17 cellular contexts compared by ENCODE assay signal in the genomic region with DNA sequence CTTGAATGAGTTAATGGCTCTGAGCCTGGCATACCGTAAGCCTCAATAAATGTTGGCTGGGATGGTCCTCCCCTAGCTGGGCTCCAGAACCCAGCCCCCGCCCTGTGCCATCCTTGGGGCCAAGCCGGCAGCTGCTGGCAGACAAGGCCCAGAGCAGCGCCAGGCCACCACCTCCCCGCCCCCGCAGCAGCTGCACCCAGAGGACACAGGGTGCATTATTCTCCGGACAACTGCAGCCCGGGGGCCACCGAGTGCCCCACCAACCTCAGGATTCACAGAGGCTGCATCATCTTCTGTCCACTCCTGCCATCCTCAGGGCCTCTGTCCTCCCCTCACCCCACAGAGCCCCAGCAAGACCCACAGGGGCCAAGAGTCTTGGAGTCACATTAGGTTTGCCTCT.
DNase-seq lines count a peak whose midpoint lies in the region; ATAC-seq and TF ChIP-seq lines count a peak whose summit lies in the region.
"Had no signal": no experiment of that assay in that cellular context is flagged by ENCODE, and none has a peak within 500 bp of the region (broad histone marks: within the 10 kb centered on the region; RNA-seq: fewer than 3 reads in every experiment).

No MANE protein-coding gene starts in this region.

- H4K20me1 ChIP-seq in neural progenitor cell (ENCODE audit: low read depth) (peaks cover 9% of the 10 kb centered on the region), GM23338 (replicated peaks; ENCODE audit: insufficient read depth) (peaks cover 4% of the 10 kb centered on the region; the same call in 1 of the 2 replicates)

- TF ChIP-seq EP300 in esophagus muscularis mucosa (IDR thresholded peaks at IDR 0.05), result no peak

- H3K36me3 Mint-ChIP-seq in neural progenitor cell, result peaks cover 62% of the 10 kb centered on the region
- H3K36me3 Mint-ChIP-seq in GM23338 (ENCODE audit: low read depth), result peaks cover 91% of the 10 kb centered on the region

- no peak overlapping the region for H3K4me3 ChIP-seq in esophagus muscularis mucosa
- H3K4me3 ChIP-seq in gastrocnemius medialis, result no peak overlapping the region
- no peak overlapping the region for H3K4me3 ChIP-seq in neural progenitor cell
- H3K4me3 ChIP-seq in GM23338, result no peak overlapping the region

- H3K4me1 ChIP-seq in esophagus muscularis mucosa (peaks cover 20 to 48% (median 30%) of the 10 kb centered on the region in 4 donors), gastrocnemius medialis (peaks cover 16 to 20% of the 10 kb centered on the region in 2 donors), neural progenitor cell (peaks cover 8% of the 10 kb centered on the region), GM23338 (ENCODE audit: insufficient read depth) (no peaks in the 10 kb centered on the region)

- no peaks in the 10 kb centered on the region for H3K27me3 ChIP-seq in esophagus muscularis mucosa
- no peaks in the 10 kb centered on the region for H3K27me3 ChIP-seq in gastrocnemius medialis
- no peaks in the 10 kb centered on the region for H3K27me3 ChIP-seq in neural progenitor cell
- H3K27me3 ChIP-seq in GM23338 (ENCODE audit: insufficient read depth), result no peaks in the 10 kb centered on the region
- H3K27me3 ChIP-seq: brain microvascular endothelial cell had no signal

- H3K9ac ChIP-seq in neural progenitor cell, result no peak overlapping the region

- H3F3A ChIP-seq in neural progenitor cell (ENCODE audit: low read depth) (no peaks in the 10 kb centered on the region), GM23338 (replicated peaks; ENCODE audit: low read depth) (no peaks in the 10 kb centered on the region)

- peak; percentile 22 for DNase-seq in NCI-H2196 treated with DMSO at 0.1 percent for 48 hours (lab: John Stamatoyannopoulos, UW; ENCODE audit: unreplicated experiment)
- DNase-seq in esophagus muscularis mucosa (ENCODE audit: extremely low spot score), result no peak
- DNase-seq in left lobe of liver (ENCODE audit: low spot score), result no peak
- DNase-seq in gastrocnemius medialis, result peak in 1 of 2 donors; percentile 61
- DNase-seq in neural progenitor cell (ENCODE audit: low spot score), result no peak
- no peak for DNase-seq in GM23338 (ENCODE audit: low spot score)
- no peak for DNase-seq in NCI-H774 (lab: John Stamatoyannopoulos, UW)
- DNase-seq in NCI-H1105 treated with DMSO at 0.1 percent for 48 hours (lab: John Stamatoyannopoulos, UW), result no peak
- DNase-seq: activated B cell treated with CpG ODN at 0.5 μM for 24 hours; activated naive CD4-positive, alpha-beta T cell treated with anti-CD3 and anti-CD28 coated beads, Interleukin-2, amount 10 ng/mL, durations not matched to agents 7 days and 5 days; AML-193; brain microvascular endothelial cell; effector CD4-positive, alpha-beta T cell; HCEC 1CT; NCI-H2107; T-helper 1 cell had no signal

- H3K4me1 Mint-ChIP-seq in neural progenitor cell (peaks cover 9% of the 10 kb centered on the region), GM23338 (peaks cover 10% of the 10 kb centered on the region)

- H3K4me2 ChIP-seq in neural progenitor cell (no peak overlapping the region), GM23338 (no peak overlapping the region)

- intact Hi-C loops in esophagus muscularis mucosa (cut with DNase I) (no loop called here), gastrocnemius medialis (cut with DNase I; ENCODE audit: low total_unique reads) (no loop called here)

- peaks cover 21% of the 10 kb centered on the region for H3K79me2 ChIP-seq in neural progenitor cell (ENCODE audit: low read depth)
- H3K79me2 ChIP-seq in GM23338 (replicated peaks; ENCODE audit: insufficient read depth), result peaks cover 26% of the 10 kb centered on the region

- TF ChIP-seq CTCF in esophagus muscularis mucosa (IDR thresholded peaks at IDR 0.05) (no peak), gastrocnemius medialis (IDR thresholded peaks at IDR 0.05 in 4 of 5, conservative IDR thresholded peaks at IDR 0.05 in 1 of 5) (no peak), neural progenitor cell (IDR thresholded peaks at IDR 0.05) (no peak), GM23338 (conservative IDR thresholded peaks at IDR 0.05; ENCODE audit: low read depth in 2 of 2) (no peak)

- WGBS in esophagus muscularis mucosa, result 74% methylated on average over 6 of the region's 9 CpGs

- H3K27me3 Mint-ChIP-seq in neural progenitor cell (ENCODE audit: insufficient read depth, low read depth), result peaks cover 2% of the 10 kb centered on the region
- peaks cover 20% of the 10 kb centered on the region for H3K27me3 Mint-ChIP-seq in GM23338 (ENCODE audit: insufficient read depth, low read depth, poor library complexity)
- H3K27me3 Mint-ChIP-seq: activated B cell treated with CpG ODN at 0.5 μM for 24 hours; activated naive CD4-positive, alpha-beta T cell treated with anti-CD3 and anti-CD28 coated beads, Interleukin-2, amount 10 ng/mL, durations not matched to agents 7 days and 5 days; memory B cell had no signal

- TF ChIP-seq POLR2A in esophagus muscularis mucosa (IDR thresholded peaks at IDR 0.05; ENCODE audit: low read depth) (no peak), gastrocnemius medialis (IDR thresholded peaks at IDR 0.05) (no peak)

- in situ Hi-C loops in gastrocnemius medialis (cut with MboI; ENCODE audit: low sequenced_read_pairs in 4 of 4), result loop anchor here in 1 of 4 donors (25.0 kb wide), 1 partner anchor 112 kb away; no protein-coding TSS in a partner anchor

- H3K9me3 Mint-ChIP-seq in neural progenitor cell (peaks cover 31% of the 10 kb centered on the region), GM23338 (peaks cover 26% of the 10 kb centered on the region)

- H3K4me3 Mint-ChIP-seq in neural progenitor cell, result no peak overlapping the region
- no peak overlapping the region for H3K4me3 Mint-ChIP-seq in GM23338
- H3K4me3 Mint-ChIP-seq: activated B cell treated with CpG ODN at 0.5 μM for 24 hours; activated naive CD4-positive, alpha-beta T cell treated with anti-CD3 and anti-CD28 coated beads, Interleukin-2, amount 10 ng/mL, durations not matched to agents 7 days and 5 days; memory B cell had no signal

- peak overlapping the region; percentile 10 to 57 (median 48) for H3K27ac ChIP-seq in esophagus muscularis mucosa (replicated peaks in 1 of 4)
- H3K27ac ChIP-seq in gastrocnemius medialis, result peak overlapping the region; percentile 60 to 74 (median 67)
- no peak overlapping the region for H3K27ac ChIP-seq in neural progenitor cell
- no peak overlapping the region for H3K27ac ChIP-seq in GM23338 (ENCODE audit: low read depth)
- H3K27ac ChIP-seq: brain microvascular endothelial cell had no signal

- no peaks in the 10 kb centered on the region for H3K9me2 ChIP-seq in GM23338 (ENCODE audit: insufficient read depth)

- H3K36me3 ChIP-seq in esophagus muscularis mucosa, result peaks cover 26 to 81% (median 65%) of the 10 kb centered on the region in 4 donors
- H3K36me3 ChIP-seq in gastrocnemius medialis, result peaks cover 0 to 27% of the 10 kb centered on the region in 2 donors
- peaks cover 8% of the 10 kb centered on the region for H3K36me3 ChIP-seq in neural progenitor cell
- peaks cover 19% of the 10 kb centered on the region for H3K36me3 ChIP-seq in GM23338 (ENCODE audit: insufficient read depth)

- H2AFZ ChIP-seq in neural progenitor cell (replicated peaks), result no peak overlapping the region
- H2AFZ ChIP-seq in GM23338, result no peak overlapping the region

- H3K9me3 ChIP-seq in esophagus muscularis mucosa (peaks cover 0 to 9% (median 3%) of the 10 kb centered on the region in 4 donors), gastrocnemius medialis (no peaks in the 10 kb centered on the region), neural progenitor cell (ENCODE audit: low read depth) (no peaks in the 10 kb centered on the region)

- H3K27ac Mint-ChIP-seq in neural progenitor cell (no peak overlapping the region), GM23338 (no peak overlapping the region)
- H3K27ac Mint-ChIP-seq: activated B cell treated with CpG ODN at 0.5 μM for 24 hours; activated naive CD4-positive, alpha-beta T cell treated with anti-CD3 and anti-CD28 coated beads, Interleukin-2, amount 10 ng/mL, durations not matched to agents 7 days and 5 days; memory B cell had no signal

- peak; percentile 25 for ATAC-seq in left lobe of liver
- peak; percentile 52 to 72 for ATAC-seq in gastrocnemius medialis
- no peak for ATAC-seq in GM23338

TF ChIP-seq in GM23338, 12 proteins besides CTCF, POLR2A, EP300 and RAD21 (continues in another document):
- TF ChIP-seq EZH2phosphoT487 (IDR thresholded peaks at IDR 0.05; ENCODE audit: unreplicated experiment), result no peak
- TF ChIP-seq ZNF331 (CRISPR knock-in tag; IDR thresholded peaks at IDR 0.05; ENCODE audit: low read depth), result no peak
- no peak for TF ChIP-seq EZH2 (IDR thresholded peaks at IDR 0.05; ENCODE audit: low read depth, unreplicated experiment)
- TF ChIP-seq POLR2AphosphoS5 (IDR thresholded peaks at IDR 0.05; ENCODE audit: low read depth), result no peak

Comparison
In these comparisons a context has a peak if more than half of its experiments do, and no peak if none do; other contexts are left out.
1. H3K27ac ChIP-seq: peak in esophagus muscularis mucosa (4 of 4) and gastrocnemius medialis (4 of 4); none in neural progenitor cell (single experiment) and GM23338 (single experiment).